2 cellular contexts compared by ENCODE assay signal in genomic region chr22:44731357-44731970, GRCh38.
TF ChIP-seq lines count a peak whose summit lies in the region.

No MANE protein-coding gene starts in this region.

TF ChIP-seq in HEK293, 187 proteins besides CTCF, POLR2A, EP300 and RAD21 (continued from another document):
- no peak for TF ChIP-seq ZBTB26 (tag by site-specific recombination; optimal IDR thresholded peaks at IDR 0.05)
- no peak for TF ChIP-seq ZFP69B (tag by site-specific recombination; IDR thresholded peaks at IDR 0.05)
- no peak for TF ChIP-seq REPIN1 (tag by site-specific recombination; IDR thresholded peaks at IDR 0.05; ENCODE audit: low read depth)
- no peak for TF ChIP-seq SP2 (tag by site-specific recombination; IDR thresholded peaks at IDR 0.05)
- no peak for TF ChIP-seq AEBP2 (tag by site-specific recombination; IDR thresholded peaks at IDR 0.05; ENCODE audit: borderline replicate concordance)
- TF ChIP-seq ZNF544 (tag by site-specific recombination; IDR thresholded peaks at IDR 0.05) = no peak
- no peak for TF ChIP-seq ZFP41 (tag by site-specific recombination; IDR thresholded peaks at IDR 0.05; ENCODE audit: borderline replicate concordance)
- no peak for TF ChIP-seq ZIC2 (tag by site-specific recombination; IDR thresholded peaks at IDR 0.05)

TF ChIP-seq in GM12878, 131 proteins besides CTCF, POLR2A, EP300 and RAD21 (continued from another document):
- TF ChIP-seq ZNF592 (IDR thresholded peaks at IDR 0.05) (no peak), USF2 (IDR thresholded peaks at IDR 0.05; ENCODE audit: borderline replicate concordance, low read depth, low read length) (no peak), E4F1 (IDR thresholded peaks at IDR 0.05; ENCODE audit: borderline replicate concordance, partially characterized antibody) (no peak), ZZZ3 (IDR thresholded peaks at IDR 0.05; ENCODE audit: control insufficient read depth, insufficient read length, low read depth) (no peak)
